Comparison of ENCODE assay signal across 22 cellular contexts in the genomic region with DNA sequence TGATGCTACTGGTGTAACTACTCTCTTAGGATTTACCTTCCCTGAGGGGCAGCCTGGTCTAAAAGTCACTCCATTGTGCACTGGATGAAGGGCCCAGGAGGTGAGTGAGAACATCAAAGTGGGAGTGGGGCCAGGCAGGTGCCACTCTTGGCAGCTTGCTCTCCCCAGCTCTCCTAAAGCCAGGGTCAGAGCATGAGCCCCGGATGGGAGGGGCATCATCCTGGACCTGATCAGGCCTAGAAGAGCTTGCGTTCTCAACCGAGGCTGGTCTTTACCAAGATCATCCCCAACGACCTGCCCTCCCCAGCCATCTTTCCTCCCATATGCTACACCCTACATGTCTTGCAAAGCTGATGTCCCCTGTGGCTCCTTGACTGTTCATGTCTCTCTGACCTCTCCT.
"Had no signal": no experiment of that assay in that cellular context is flagged by ENCODE, and none has a peak within 500 bp of the region (broad histone marks: within the 10 kb centered on the region; RNA-seq: fewer than 3 reads in every experiment).

No MANE protein-coding gene starts in this region.

- H3K36me3 ChIP-seq: adrenal gland, esophagus squamous epithelium, gastroesophageal sphincter, heart right ventricle had no signal

- H3K4me1 ChIP-seq: adrenal gland, body of pancreas, esophagus squamous epithelium, gastroesophageal sphincter, heart right ventricle had no signal

- H3K27ac ChIP-seq: adrenal gland, body of pancreas, esophagus squamous epithelium, gastroesophageal sphincter, heart right ventricle had no signal

- H3K9me3 ChIP-seq: adrenal gland, body of pancreas, esophagus squamous epithelium, gastroesophageal sphincter, heart right ventricle had no signal

- H3K27me3 ChIP-seq: body of pancreas had no signal

- H3K4me3 ChIP-seq: adrenal gland, body of pancreas, esophagus squamous epithelium, gastroesophageal sphincter, heart right ventricle had no signal

- ATAC-seq: activated CD4-positive, alpha-beta T cell treated with anti-CD3 and anti-CD28 coated beads for 36 hours; activated CD8-positive, alpha-beta T cell treated with anti-CD3 and anti-CD28 coated beads, Interleukin-2, amount 10 ng/mL, durations not matched to agents 7 days and 5 days; activated naive CD8-positive, alpha-beta T cell treated with anti-CD3 and anti-CD28 coated beads, Interleukin-2, amount 50 U/mL, for 24 hours; body of pancreas; gastroesophageal sphincter; heart right ventricle had no signal

- DNase-seq: activated CD4-positive, alpha-beta memory T cell treated with anti-CD3 and anti-CD28 coated beads for 36 hours; activated CD4-positive, alpha-beta T cell treated with anti-CD3 and anti-CD28 coated beads for 36 hours; activated CD4-positive, alpha-beta T cell treated with anti-CD3 and anti-CD28 coated beads, Interleukin-2, amount 10 ng/mL, durations not matched to agents 24 days and 14 days; activated CD4-positive, CD25-positive, alpha-beta regulatory T cell; activated CD4-positive, CD25-positive, alpha-beta regulatory T cell treated with anti-CD3 and anti-CD28 coated beads, Interleukin-2, amount 50 U/mL, for 72 hours; activated CD8-positive, alpha-beta T cell treated with anti-CD3 and anti-CD28 coated beads, Interleukin-2, amount 10 ng/mL, durations not matched to agents 7 days and 5 days; activated effector memory CD4-positive, alpha-beta T cell treated with anti-CD3 and anti-CD28 coated beads, Interleukin-2, amount 50 U/mL, for 16 hours; activated naive CD4-positive, alpha-beta T cell treated with anti-CD3 and anti-CD28 coated beads for 36 hours; activated naive CD8-positive, alpha-beta T cell treated with anti-CD3 and anti-CD28 coated beads for 36 hours; activated naive CD8-positive, alpha-beta T cell treated with anti-CD3 and anti-CD28 coated beads, Interleukin-2, amount 50 U/mL, for 24 hours; activated T-cell treated with anti-CD3 and anti-CD28 coated beads, Interleukin-2, amount 50 U/mL, for 48 hours; adrenal gland; amygdala; body of pancreas; caudate nucleus; effector memory CD4-positive, alpha-beta T cell; erythroblast; esophagus squamous epithelium; foreskin melanocyte; heart right ventricle; T1000 had no signal
